ENCODE assay signal across 8 cellular contexts in genomic region chr12:11171953-11172675, GRCh38. TPM values are rescaled to one million over a fixed set of nuclear protein-coding genes. Genes with fewer than 3 reads are reported as not detected.
DNase-seq lines count a peak whose midpoint lies in the region; ATAC-seq and TF ChIP-seq lines count a peak whose summit lies in the region.

No MANE protein-coding gene starts in this region.

- peak overlapping the region; percentile 99 for H3K27ac ChIP-seq in HEK293 (ENCODE audit: extremely low read depth, low read depth, low read length)
- H3K27ac ChIP-seq in psoas muscle, result peak overlapping the region; percentile 97

- 2 to 4% (median 3%) methylated on average over 10 of the region's 10 CpGs for WGBS in psoas muscle, 3 donors

- H3K4me1 ChIP-seq in HEK293 (ENCODE audit: control insufficient read depth, insufficient read depth, low read length), result peaks cover 4% of the 10 kb centered on the region
- peaks cover 32% of the 10 kb centered on the region for H3K4me1 ChIP-seq in psoas muscle

- H3K9me3 ChIP-seq in HEK293 (ENCODE audit: control insufficient read depth, insufficient read depth, low read depth, low read length) (no peaks in the 10 kb centered on the region), psoas muscle (no peaks in the 10 kb centered on the region)

- H3K4me3 ChIP-seq in BJ (ENCODE audit: low read depth, low read length) (peak overlapping the region; percentile 81), HEK293 (ENCODE audit: low read depth, low read length) (peak overlapping the region; percentile 77), fibroblast of mammary gland (ENCODE audit: control insufficient read depth, low read depth, low read length) (peak overlapping the region; percentile 89), psoas muscle (peak overlapping the region; percentile 78)

- DNase-seq in BJ (ENCODE audit: low read depth) (peak; percentile 4), SW480 (ENCODE audit: low spot score) (peak; percentile 45), fibroblast of mammary gland (ENCODE audit: low read depth) (peak; percentile 34), psoas muscle (no peak), COLO668 (lab: John Stamatoyannopoulos, UW; ENCODE audit: unreplicated experiment) (no peak)
- no peak for DNase-seq in stimulated activated CD4-positive, alpha-beta T cell treated with anti-CD3 and anti-CD28 coated beads, Interleukin-4, amount 100 ng/mL, for 1 hour

- H3K36me3 ChIP-seq in BJ (ENCODE audit: control insufficient read depth, insufficient read depth, low read length) (no peaks in the 10 kb centered on the region), HEK293 (ENCODE audit: control insufficient read depth in 2 of 2, insufficient read depth in 1 of 2, low read length in 2 of 2) (peaks cover 4 to 13% of the 10 kb centered on the region in 2 experiments), psoas muscle (ENCODE audit: insufficient read depth in 1 of 2, low read depth in 1 of 2) (peaks cover 0 to under 1% of the 10 kb centered on the region in 2 donors)

- TF ChIP-seq CTCF in BJ (IDR thresholded peaks at IDR 0.05; ENCODE audit: insufficient read depth, low read depth, low read length) (no peak), HEK293 (tag by site-specific recombination; IDR thresholded peaks at IDR 0.05) (no peak), fibroblast of mammary gland (conservative IDR thresholded peaks at IDR 0.05; ENCODE audit: control insufficient read depth, insufficient read depth, low read depth, low read length) (no peak), psoas muscle (IDR thresholded peaks at IDR 0.05) (no peak)

- CTCF ChIA-PET in BJ (lab: Yijun Ruan, JAX), result interaction anchor here (1.2 to 1.5 kb wide), 2 partner anchors 11 to 401 kb away, joined by 3 to 4 read pairs; no protein-coding TSS in a partner anchor
- CTCF ChIA-PET in HEK293 (lab: Yijun Ruan, JAX), result interaction anchor here (0.5 to 0.9 kb wide), 2 partner anchors 14 to 422 kb away, joined by 3 read pairs; no protein-coding TSS in a partner anchor

- POLR2A ChIA-PET in BJ (lab: Charles Lee) (no interaction called here), HEK293 (lab: Yijun Ruan, JAX) (interaction anchor here (0.6 to 2.5 kb wide), 10 partner anchors 9 to 422 kb away, joined by 3 to 13 read pairs (median 4); no protein-coding TSS in a partner anchor)

- H3K27me3 ChIP-seq in BJ (ENCODE audit: control insufficient read depth, insufficient read depth, low read length) (no peaks in the 10 kb centered on the region), psoas muscle (ENCODE audit: insufficient read depth in 3 of 3, low read length in 2 of 3) (no peaks in the 10 kb centered on the region)

- intact Hi-C loops in psoas muscle (cut with DNase I), result no loop called here

- ATAC-seq in psoas muscle (no peak), GM19395 (IDR thresholded peaks at IDR 0.05; ENCODE audit: unreplicated experiment) (no peak)

TF ChIP-seq in HEK293, 187 proteins besides CTCF, POLR2A, EP300 and RAD21 (continues in another document):
- TF ChIP-seq ZSCAN18 (tag by site-specific recombination; IDR thresholded peaks at IDR 0.05), result no peak
- TF ChIP-seq ZNF366 (tag by site-specific recombination; conservative IDR thresholded peaks at IDR 0.05), result 0 out of 2 replicates have a peak, but pooled peaks have one; percentile 32
- TF ChIP-seq KLF17 (tag by site-specific recombination; IDR thresholded peaks at IDR 0.05), result no peak
- TF ChIP-seq ZBTB20 (tag by site-specific recombination; IDR thresholded peaks at IDR 0.05), result no peak
- no peak; the same call in 1 of the 2 replicates for TF ChIP-seq PRDM10 (tag by site-specific recombination; IDR thresholded peaks at IDR 0.05)
- 0 out of 2 replicates have a peak, but pooled peaks have one; percentile 15 for TF ChIP-seq YY2 (tag by site-specific recombination; IDR thresholded peaks at IDR 0.05)
- TF ChIP-seq ZNF473 (tag by site-specific recombination; IDR thresholded peaks at IDR 0.05), result no peak
- no peak for TF ChIP-seq ZNF280D (tag by site-specific recombination; IDR thresholded peaks at IDR 0.05)

RNA-seq across cellular contexts. Expression of gene SMIM10L1, which starts 1.1 kb away (rescaled TPM):
- polyA plus RNA-seq in BJ (2011; rRNA removed) (3.2 and 4.8 TPM in 2 replicates), psoas muscle (10 to 100 TPM; 11.5 to 18.2 (median 15.8) TPM)
- 1.8 and 2.4 TPM in 2 replicates for polyA minus RNA-seq in BJ (2011; rRNA and poly(A)+ RNA removed)
- 10 to 100 TPM; 18.3 to 20.2 (median 18.5) TPM for total RNA-seq in psoas muscle

RNA-seq across cellular contexts. Expression of gene TAS2R42, which starts 14.6 kb away (rescaled TPM):
- not detected in 2 replicates for polyA plus RNA-seq in BJ (2011; rRNA removed)
- polyA minus RNA-seq in BJ (2011; rRNA and poly(A)+ RNA removed), result not detected in 2 replicates
- not detected for total RNA-seq in psoas muscle
- not detected for polyA plus RNA-seq in psoas muscle

RNA-seq across cellular contexts. Expression of gene TAS2R30, which starts 37.7 kb away (rescaled TPM):
- polyA plus RNA-seq in BJ (2011; rRNA removed), result 0.04 and 0.15 TPM in 2 replicates
- polyA minus RNA-seq in BJ (2011; rRNA and poly(A)+ RNA removed), result 2.9 and 4.3 TPM in 2 replicates
- 1 to 10 TPM in 1 of 4 donors, under 1 TPM in 3; 0.25 to 1.1 (median 0.78) TPM for total RNA-seq in psoas muscle
- polyA plus RNA-seq in psoas muscle, result under 1 TPM in 2 of 3 donors, not detected in 1; 0.03 to 0.08 TPM

Comparison
In these comparisons a context has a peak if more than half of its experiments do, and no peak if none do; other contexts are left out.
1. DNase-seq: peak in BJ (single experiment), SW480 (single experiment) and fibroblast of mammary gland (single experiment); none in psoas muscle (0 of 2), stimulated activated CD4-positive, alpha-beta T cell treated with anti-CD3 and anti-CD28 coated beads, Interleukin-4, amount 100 ng/mL, for 1 hour (single experiment) and COLO668 (single experiment).
2. Peak in every context shown above with its lines, with median percentiles within 50 percentile points of each other: H3K4me3 ChIP-seq.